ENCODE assay signal across 27 cellular contexts in the genomic region with DNA sequence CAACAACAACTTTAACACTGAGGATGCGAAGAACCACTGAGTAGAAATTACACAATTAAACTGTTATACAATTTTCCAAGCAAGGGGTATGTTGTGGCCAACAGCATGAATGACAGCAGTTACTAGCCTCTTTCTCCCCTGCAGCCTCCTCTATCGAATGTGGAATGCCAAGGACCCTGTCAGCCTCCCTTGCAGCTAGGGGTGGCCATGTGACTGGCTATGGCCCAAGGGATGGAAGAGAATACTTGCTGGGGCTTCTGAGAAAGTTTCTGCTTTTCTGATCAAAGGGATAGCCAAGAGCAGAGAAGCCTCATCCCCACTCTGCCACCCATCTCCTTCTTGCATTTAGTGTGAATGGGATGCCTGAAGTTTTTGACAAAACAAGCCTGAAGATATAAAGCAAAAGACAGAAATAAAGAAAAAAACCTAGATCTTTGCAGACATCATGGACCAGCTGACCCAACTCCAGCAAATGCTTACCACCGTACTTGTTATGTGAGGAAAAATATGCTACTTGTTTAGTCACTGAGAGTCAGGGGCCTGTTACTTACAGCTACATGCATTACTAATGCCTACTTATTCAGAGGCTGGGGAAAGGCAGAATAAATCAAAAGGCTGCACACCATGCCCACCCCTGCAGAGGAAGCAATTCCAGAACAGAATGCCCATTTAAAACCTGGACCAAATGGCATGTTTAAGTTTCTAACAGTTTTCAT.
"Had no signal": no experiment of that assay in that cellular context is flagged by ENCODE, and none has a peak within 500 bp of the region (broad histone marks: within the 10 kb centered on the region; RNA-seq: fewer than 3 reads in every experiment).

No MANE protein-coding gene starts in this region.

- ATAC-seq: activated T-cell treated with anti-CD3 and anti-CD28 coated beads, Interleukin-2, amount 50 U/mL, for 72 hours; Panc1; Right ventricle myocardium inferior; T-cell had no signal

- H3K27ac ChIP-seq: breast epithelium, SK-N-MC had no signal

- H3K36me3 ChIP-seq: breast epithelium had no signal

- FAIRE-seq: TTC549 had no signal

- H3K4me3 ChIP-seq: breast epithelium, SK-N-MC had no signal

- H3K27me3 ChIP-seq: breast epithelium had no signal

- DNase-seq: activated B cell treated with CpG ODN at 0.5 μM for 24 hours; activated CD4-positive, alpha-beta memory T cell treated with anti-CD3 and anti-CD28 coated beads for 36 hours; activated CD4-positive, alpha-beta T cell treated with anti-CD3 and anti-CD28 coated beads for 1 hour; activated CD4-positive, alpha-beta T cell treated with anti-CD3 and anti-CD28 coated beads, Interleukin-2, amount 10 ng/mL, durations not matched to agents 7 days and 5 days; activated gamma-delta T cell treated with Interleukin-2 at 50 U/mL for 16 hours; activated naive CD4-positive, alpha-beta T cell treated with anti-CD3 and anti-CD28 coated beads, Interleukin-2, amount 10 ng/mL, durations not matched to agents 7 days and 5 days; activated naive CD8-positive, alpha-beta T cell treated with anti-CD3 and anti-CD28 coated beads for 36 hours; activated T-cell treated with anti-CD3 and anti-CD28 coated beads, Interleukin-2, amount 50 U/mL, for 72 hours; anterior cingulate cortex; Kasumi-1; NCI-H1105 treated with DMSO at 0.1 percent for 48 hours; NCI-H1436 treated with DMSO at 0.1 percent for 48 hours; NCI-H187; NCI-H2081; NCI-H510A treated with DMSO at 0.1 percent for 48 hours; NCI-H69; NK-92 treated with Interleukin-12 subunit alpha and Interleukin-12 subunit beta, amount 100 ng/mL, for 24 hours; OCI-M1; RPMI8226; T-cell; T-helper 2 cell; T1000 had no signal

- H3K4me1 ChIP-seq: breast epithelium had no signal
